In genomic region chr1:116909511-116910378, GRCh38 we compare ENCODE assay signal across 7 cellular contexts. TPM values are rescaled to one million over a fixed set of nuclear protein-coding genes. Genes with fewer than 3 reads are reported as not detected.
DNase-seq lines count a peak whose midpoint lies in the region; ATAC-seq and TF ChIP-seq lines count a peak whose summit lies in the region.

PTGFRN (plus strand) TSS chr1:116909916; CDS start chr1:116910204, 288 bp downstream.

- DNase-seq in NCI-H2171 treated with DMSO at 0.1 percent for 48 hours (lab: John Stamatoyannopoulos, UW) (peak; percentile 77), fibroblast of gingiva (ENCODE audit: low read depth) (peak; percentile 43), suprapubic skin (ENCODE audit: low spot score in 2 of 2) (peak; percentile 84 to 85)
- DNase-seq in activated T-cell treated with anti-CD3 and anti-CD28 coated beads, Interleukin-2, amount 50 U/mL, for 4 hours: peak; percentile 14

- H3K4me1 Mint-ChIP-seq in activated T-cell treated with anti-CD3 and anti-CD28 coated beads, Interleukin-2, amount 50 U/mL, for 4 hours (ENCODE audit: low read depth): peaks cover 6% of the 10 kb centered on the region

- peak; percentile 79 to 82 for ATAC-seq in activated T-cell treated with anti-CD3 and anti-CD28 coated beads, Interleukin-2, amount 50 U/mL, for 4 hours
- no peak for ATAC-seq in HG03108 (IDR thresholded peaks at IDR 0.05; ENCODE audit: unreplicated experiment)

- peaks cover 5% of the 10 kb centered on the region for H3K27me3 Mint-ChIP-seq in activated T-cell treated with anti-CD3 and anti-CD28 coated beads, Interleukin-2, amount 50 U/mL, for 4 hours (ENCODE audit: low read depth)

- no peaks in the 10 kb centered on the region for H3K9me3 ChIP-seq in muscle layer of colon (ENCODE audit: low read length)
- no peaks in the 10 kb centered on the region for H3K9me3 ChIP-seq in suprapubic skin

- H3K27me3 ChIP-seq in muscle layer of colon (ENCODE audit: control insufficient read depth in 1 of 2, insufficient read depth in 2 of 2, low read length in 2 of 2): no peaks in the 10 kb centered on the region
- no peaks in the 10 kb centered on the region for H3K27me3 ChIP-seq in suprapubic skin

- peak within 1 kb of the TSS; percentile 94 for H3K27ac ChIP-seq in muscle layer of colon (ENCODE audit: low read depth, low read length)
- peak within 1 kb of the TSS; percentile 91 for H3K27ac ChIP-seq in suprapubic skin

- peak within 1 kb of the TSS; percentile 37 for H3K4me3 ChIP-seq in GM08714 (ENCODE audit: low read length)
- peak within 1 kb of the TSS; percentile 68 to 77 for H3K4me3 ChIP-seq in muscle layer of colon (ENCODE audit: low read depth in 1 of 2, low read length in 2 of 2)
- H3K4me3 ChIP-seq in suprapubic skin: peak within 1 kb of the TSS; percentile 79

- peak within 1 kb of the TSS; percentile 82 for H3K4me3 Mint-ChIP-seq in activated T-cell treated with anti-CD3 and anti-CD28 coated beads, Interleukin-2, amount 50 U/mL, for 4 hours

- H3K9me3 Mint-ChIP-seq in activated T-cell treated with anti-CD3 and anti-CD28 coated beads, Interleukin-2, amount 50 U/mL, for 4 hours: no peaks in the 10 kb centered on the region

- TF ChIP-seq EP300 in suprapubic skin (IDR thresholded peaks at IDR 0.05): no peak

- no peaks in the 10 kb centered on the region for H3K36me3 ChIP-seq in muscle layer of colon (ENCODE audit: insufficient read depth, low read length)
- no peaks in the 10 kb centered on the region for H3K36me3 ChIP-seq in suprapubic skin

- 3% methylated on average over 21 of the region's 86 CpGs for WGBS in suprapubic skin

- no peak for TF ChIP-seq POLR2A in suprapubic skin (IDR thresholded peaks at IDR 0.05)

- H3K9ac ChIP-seq in muscle layer of colon (ENCODE audit: low read length): peak within 1 kb of the TSS; percentile 75

- H3K36me3 Mint-ChIP-seq in activated T-cell treated with anti-CD3 and anti-CD28 coated beads, Interleukin-2, amount 50 U/mL, for 4 hours (ENCODE audit: insufficient read depth): no peaks in the 10 kb centered on the region

- H3K4me1 ChIP-seq in muscle layer of colon (ENCODE audit: insufficient read depth, low read length) (peaks cover 51% of the 10 kb centered on the region), suprapubic skin (peaks cover 49% of the 10 kb centered on the region)

- no peak for TF ChIP-seq CTCF in suprapubic skin (IDR thresholded peaks at IDR 0.05)

RNA-seq across cellular contexts. Expression of gene PTGFRN, which starts in this region (rescaled TPM):
- total RNA-seq in activated T-cell treated with anti-CD3 and anti-CD28 coated beads, Interleukin-2, amount 50 U/mL, for 4 hours: 10 to 100 TPM in 2 of 3 donors, 1 to 10 TPM in 1; 10.0 to 17.0 (median 15.5) TPM
- 10 to 100 TPM; 64.5 to 92.0 (median 83.9) TPM for total RNA-seq in suprapubic skin

Comparison
In these comparisons a context has a peak if more than half of its experiments do, and no peak if none do; other contexts are left out.
1. DNase-seq: peak in every context shown above with its lines; median percentile 84 in suprapubic skin; 77 in NCI-H2171 treated with DMSO at 0.1 percent for 48 hours; 43 in fibroblast of gingiva; 14 in activated T-cell treated with anti-CD3 and anti-CD28 coated beads, Interleukin-2, amount 50 U/mL, for 4 hours.